ENCODE assay signal across 28 cellular contexts in genomic region chr16:52424591-52424990, GRCh38.
"Had no signal": no experiment of that assay in that cellular context is flagged by ENCODE, and none has a peak within 500 bp of the region (broad histone marks: within the 10 kb centered on the region; RNA-seq: fewer than 3 reads in every experiment).

No MANE protein-coding gene starts in this region.

- H3K4me3 ChIP-seq: MG63 had no signal

- DNase-seq: Karpas-422, Kasumi-1, MG63, MM.1S, MV-4-11, NCI-H1048, NCI-H1105, NCI-H1105 treated with DMSO at 0.1 percent for 48 hours, NCI-H1417, NCI-H1417 treated with DMSO at 0.1 percent for 48 hours, NCI-H1436, NCI-H1436 treated with DMSO at 0.1 percent for 48 hours, NCI-H146, NCI-H1694, NCI-H1694 treated with DMSO at 0.1 percent for 48 hours, NCI-H187, NCI-H187 treated with DMSO at 0.1 percent for 48 hours, NCI-H1930, NCI-H2029, NCI-H2081 treated with DMSO at 0.1 percent for 48 hours, NCI-H2107, NCI-H2171, NCI-H2171 treated with DMSO at 0.1 percent for 48 hours, NCI-H2227 treated with DMSO at 0.1 percent for 48 hours, NCI-H226, NCI-H446, NCI-H446 treated with DMSO at 0.1 percent for 48 hours, NCI-H510A had no signal

- H3K27me3 ChIP-seq: MG63 had no signal

- H3K9me3 ChIP-seq: MG63 had no signal

- H3K36me3 ChIP-seq: MG63 had no signal
